ENCODE assay signal across 19 cellular contexts in genomic region chr4:55291227-55291629, GRCh38. TPM values are rescaled to one million over a fixed set of nuclear protein-coding genes. Genes with fewer than 3 reads are reported as not detected.
DNase-seq lines count a peak whose midpoint lies in the region; ATAC-seq and TF ChIP-seq lines count a peak whose summit lies in the region.
"Had no signal": no experiment of that assay in that cellular context is flagged by ENCODE, and none has a peak within 500 bp of the region (broad histone marks: within the 10 kb centered on the region; RNA-seq: fewer than 3 reads in every experiment).

No MANE protein-coding gene starts in this region.

- H3K36me3 Mint-ChIP-seq in activated naive CD8-positive, alpha-beta T cell treated with anti-CD3 and anti-CD28 coated beads for 36 hours, result no peaks in the 10 kb centered on the region
- H3K36me3 Mint-ChIP-seq: brain; stimulated activated naive B cell treated with anti-CD40 and anti-IgM and Interleukin-4, amounts not matched to agents 10 μg/mL and 1 μg/mL and 100 μg/mL, for 72 hours had no signal

- H3K27me3 Mint-ChIP-seq in activated naive CD8-positive, alpha-beta T cell treated with anti-CD3 and anti-CD28 coated beads for 36 hours, result peaks cover 17% of the 10 kb centered on the region

- no peak for TF ChIP-seq CTCF in choroid plexus epithelial cell (conservative IDR thresholded peaks at IDR 0.05; ENCODE audit: low read depth, low read length)
- no peak for TF ChIP-seq CTCF in BE2C (IDR thresholded peaks at IDR 0.05; ENCODE audit: low read depth, low read length)

- H3K4me1 ChIP-seq in BE2C, result no peaks in the 10 kb centered on the region
- H3K4me1 ChIP-seq: tibial nerve had no signal

- peaks cover 4% of the 10 kb centered on the region for H3K9me3 ChIP-seq in MG63
- H3K9me3 ChIP-seq in BE2C, result no peaks in the 10 kb centered on the region
- H3K9me3 ChIP-seq: tibial nerve had no signal

- H3K27ac Mint-ChIP-seq in activated naive CD8-positive, alpha-beta T cell treated with anti-CD3 and anti-CD28 coated beads for 36 hours, result no peak overlapping the region
- H3K27ac Mint-ChIP-seq: brain; stimulated activated naive B cell treated with anti-CD40 and anti-IgM and Interleukin-4, amounts not matched to agents 10 μg/mL and 1 μg/mL and 100 μg/mL, for 72 hours had no signal

- no peaks in the 10 kb centered on the region for H3K36me3 ChIP-seq in MG63
- H3K36me3 ChIP-seq in BE2C, result no peaks in the 10 kb centered on the region
- H3K36me3 ChIP-seq: tibial nerve had no signal

- no peaks in the 10 kb centered on the region for H3K27me3 ChIP-seq in MG63
- H3K27me3 ChIP-seq in BE2C, result no peaks in the 10 kb centered on the region
- H3K27me3 ChIP-seq: tibial nerve had no signal

- no peak overlapping the region for H3K4me3 ChIP-seq in MG63
- H3K4me3 ChIP-seq in choroid plexus epithelial cell (ENCODE audit: low read depth, low read length), result no peak overlapping the region
- H3K4me3 ChIP-seq in BE2C (ENCODE audit: low read depth, low read length), result no peak overlapping the region
- H3K4me3 ChIP-seq: tibial nerve had no signal

- H3K4me3 Mint-ChIP-seq in activated naive CD8-positive, alpha-beta T cell treated with anti-CD3 and anti-CD28 coated beads for 36 hours, result no peak overlapping the region
- H3K4me3 Mint-ChIP-seq: brain; stimulated activated naive B cell treated with anti-CD40 and anti-IgM and Interleukin-4, amounts not matched to agents 10 μg/mL and 1 μg/mL and 100 μg/mL, for 72 hours had no signal

- ATAC-seq in left ventricle myocardium superior, result peak; percentile 96
- ATAC-seq: stimulated activated naive B cell treated with anti-CD40 and anti-IgM and Interleukin-4, amounts not matched to agents 10 μg/mL and 1 μg/mL and 100 μg/mL, for 72 hours had no signal

- peak; percentile 87 for DNase-seq in MG63
- DNase-seq in choroid plexus epithelial cell (ENCODE audit: low read depth), result peak; percentile 47
- DNase-seq in left ventricle myocardium superior, result peak; percentile 83
- DNase-seq in smooth muscle cell of the brain vasculature (ENCODE audit: low read depth, low spot score), result peak; percentile 67
- no peak for DNase-seq in BE2C
- no peak for DNase-seq in activated naive CD8-positive, alpha-beta T cell treated with anti-CD3 and anti-CD28 coated beads for 36 hours
- no peak for DNase-seq in central memory CD4-positive, alpha-beta T cell
- DNase-seq: activated naive CD4-positive, alpha-beta T cell treated with anti-CD3 and anti-CD28 coated beads, Interleukin-2, amount 50 U/mL, for 16 hours; activated T-cell treated with anti-CD3 and anti-CD28 coated beads, Interleukin-2, amount 50 U/mL, for 48 hours; COR-L47; dermis blood vessel endothelial cell; glutamatergic neuron; GOT3; NCI-H526; SIG-M5; stimulated activated naive B cell treated with anti-CD40 and anti-IgM and Interleukin-4, amounts not matched to agents 10 μg/mL and 1 μg/mL and 100 μg/mL, for 72 hours; T-helper 2 cell had no signal

- no peaks in the 10 kb centered on the region for H3K9me3 Mint-ChIP-seq in activated naive CD8-positive, alpha-beta T cell treated with anti-CD3 and anti-CD28 coated beads for 36 hours
- H3K9me3 Mint-ChIP-seq: brain; stimulated activated naive B cell treated with anti-CD40 and anti-IgM and Interleukin-4, amounts not matched to agents 10 μg/mL and 1 μg/mL and 100 μg/mL, for 72 hours had no signal

- intact Hi-C loops in left ventricle myocardium superior (cut with micrococcal nuclease), result no loop called here

- no peaks in the 10 kb centered on the region for H3K4me1 Mint-ChIP-seq in activated naive CD8-positive, alpha-beta T cell treated with anti-CD3 and anti-CD28 coated beads for 36 hours
- H3K4me1 Mint-ChIP-seq: brain; stimulated activated naive B cell treated with anti-CD40 and anti-IgM and Interleukin-4, amounts not matched to agents 10 μg/mL and 1 μg/mL and 100 μg/mL, for 72 hours had no signal

RNA-seq across cellular contexts. Expression of gene SRD5A3, which starts 54.8 kb away (rescaled TPM):
- 5.2 and 12.6 TPM in 2 replicates for total RNA-seq in MG63 (2014; rRNA removed; shearing (Covaris generic); ENCODE audit: low replicate concordance)
- total RNA-seq in left ventricle myocardium superior, result 8.7 TPM
- 4.4 TPM for polyA plus RNA-seq in BE2C (2012; ENCODE audit: insufficient read depth, insufficient read length, low read depth)
- 10 to 100 TPM; 32.5 to 39.7 TPM for total RNA-seq in activated naive CD8-positive, alpha-beta T cell treated with anti-CD3 and anti-CD28 coated beads for 36 hours

Comparison
In these comparisons a context has a peak if more than half of its experiments do, and no peak if none do; other contexts are left out.
1. DNase-seq: peak in MG63 (single experiment), choroid plexus epithelial cell (single experiment), left ventricle myocardium superior (single experiment) and smooth muscle cell of the brain vasculature (single experiment); none in BE2C (single experiment), activated naive CD8-positive, alpha-beta T cell treated with anti-CD3 and anti-CD28 coated beads for 36 hours (single experiment) and central memory CD4-positive, alpha-beta T cell (single experiment).